ENCODE assay signal across 1 cellular context in genomic region chr3:57555738-57556458, GRCh38.
TF ChIP-seq lines count a peak whose summit lies in the region.

Gene PDE12 (plus strand): TSS chr3:57556274. CDS start chr3:57556380, 106 bp downstream.

TF ChIP-seq in HepG2, 621 proteins besides CTCF, POLR2A, EP300 and RAD21 (continued from another document and continues in another):
- TF ChIP-seq ZBTB39 (CRISPR knock-in tag; IDR thresholded peaks at IDR 0.05) (peak; percentile 48; the same call in 1 of the 2 replicates), ERF (CRISPR knock-in tag; IDR thresholded peaks at IDR 0.05) (peak; percentile 92), IKZF5 (CRISPR knock-in tag; IDR thresholded peaks at IDR 0.05) (peak; percentile 94), ZMAT3 (CRISPR knock-in tag; conservative IDR thresholded peaks at IDR 0.05) (no peak; the same call in 1 of the 2 replicates), ZBTB7A (CRISPR knock-in tag; IDR thresholded peaks at IDR 0.05) (no peak), ZGPAT (CRISPR knock-in tag; IDR thresholded peaks at IDR 0.05) (peak; percentile 97), BRCA1 (CRISPR knock-in tag; IDR thresholded peaks at IDR 0.05) (no peak), ZNF251 (CRISPR knock-in tag; IDR thresholded peaks at IDR 0.05) (0 out of 2 replicates have a peak, but pooled peaks have one; percentile 21), ZNF33A (CRISPR knock-in tag; IDR thresholded peaks at IDR 0.05; ENCODE audit: borderline replicate concordance) (no peak), JDP2 (CRISPR knock-in tag; IDR thresholded peaks at IDR 0.05; ENCODE audit: borderline replicate concordance) (peak; percentile 63), TBX3 (IDR thresholded peaks at IDR 0.05; ENCODE audit: borderline replicate concordance) (no peak; the same call in 1 of the 2 replicates), ZFP62 (CRISPR knock-in tag; IDR thresholded peaks at IDR 0.05) (no peak), ATF2 (CRISPR knock-in tag; IDR thresholded peaks at IDR 0.05) (peak; percentile 75; the same call in 1 of the 2 replicates), KDM5B (CRISPR knock-in tag; IDR thresholded peaks at IDR 0.05; ENCODE audit: borderline replicate concordance) (peak; percentile 74; the same call in 1 of the 2 replicates), TOPORS (CRISPR knock-in tag; IDR thresholded peaks at IDR 0.05) (peak; percentile 83), TFDP2 (CRISPR knock-in tag; IDR thresholded peaks at IDR 0.05) (peak; percentile 84), TOE1 (CRISPR knock-in tag; IDR thresholded peaks at IDR 0.05) (peak; percentile 47; the same call in 1 of the 2 replicates), IKZF1 (IDR thresholded peaks at IDR 0.05) (no peak), ZSCAN29 (CRISPR knock-in tag; conservative IDR thresholded peaks at IDR 0.05) (peak; percentile 94), ZNF350 (CRISPR knock-in tag; IDR thresholded peaks at IDR 0.05; ENCODE audit: borderline replicate concordance, low read depth) (peak; percentile 91), SIN3A (IDR thresholded peaks at IDR 0.05; ENCODE audit: borderline replicate concordance, low read depth, low read length) (peak; percentile 97), RXRA (CRISPR knock-in tag; IDR thresholded peaks at IDR 0.05) (peak; percentile 98), TEF (CRISPR knock-in tag; IDR thresholded peaks at IDR 0.05) (no peak; the same call in 1 of the 2 replicates), ZNF414 (CRISPR knock-in tag; IDR thresholded peaks at IDR 0.05) (peak; percentile 81; the same call in 1 of the 2 replicates), THAP7 (CRISPR knock-in tag; IDR thresholded peaks at IDR 0.05) (no peak), ZFP1 (CRISPR knock-in tag; IDR thresholded peaks at IDR 0.05) (no peak; the same call in none of the 2 replicates), PLSCR1 (CRISPR knock-in tag; IDR thresholded peaks at IDR 0.05; ENCODE audit: borderline replicate concordance) (peak; percentile 75; the same call in 1 of the 2 replicates), NR2C2 (CRISPR knock-in tag; IDR thresholded peaks at IDR 0.05; ENCODE audit: borderline replicate concordance) (peak; percentile 97), NR2F1 (CRISPR knock-in tag; IDR thresholded peaks at IDR 0.05) (peak; percentile 32 to 80; a peak in 2 of 4 replicates), KDM5A (IDR thresholded peaks at IDR 0.05; ENCODE audit: borderline replicate concordance, low read length) (peak; percentile 85), DNMT1 (CRISPR knock-in tag; IDR thresholded peaks at IDR 0.05) (no peak), KLF13 (CRISPR knock-in tag; IDR thresholded peaks at IDR 0.05) (no peak), PBX2 (CRISPR knock-in tag; IDR thresholded peaks at IDR 0.05) (no peak), SMAD3 (CRISPR knock-in tag; IDR thresholded peaks at IDR 0.05) (peak; percentile 30; the same call in 1 of the 2 replicates), ZC3H4 (CRISPR knock-in tag; IDR thresholded peaks at IDR 0.05; ENCODE audit: borderline replicate concordance) (no peak), ZNF556 (CRISPR knock-in tag; IDR thresholded peaks at IDR 0.05; ENCODE audit: borderline replicate concordance) (peak; percentile 70; the same call in 1 of the 2 replicates), GLI4 (CRISPR knock-in tag; IDR thresholded peaks at IDR 0.05; ENCODE audit: borderline replicate concordance) (no peak), SRSF1 (optimal IDR thresholded peaks at IDR 0.05; ENCODE audit: low read depth, low read length) (peak; percentile 89), TMF1 (CRISPR knock-in tag; IDR thresholded peaks at IDR 0.05; ENCODE audit: low read depth) (peak; percentile 96), NR0B2 (CRISPR knock-in tag; IDR thresholded peaks at IDR 0.05) (no peak; the same call in 1 of the 2 replicates), E2F5 (CRISPR knock-in tag; conservative IDR thresholded peaks at IDR 0.05) (peak; percentile 11; the same call in 1 of the 2 replicates), HNRNPLL (IDR thresholded peaks at IDR 0.05; ENCODE audit: low read depth, low read length, poor library complexity, severe bottlenecking) (peak; percentile 40), DDIT3 (CRISPR knock-in tag; IDR thresholded peaks at IDR 0.05) (no peak), PRPF4 (IDR thresholded peaks at IDR 0.05; ENCODE audit: low read depth, low read length, poor library complexity, severe bottlenecking) (no peak), ZNF317 (CRISPR knock-in tag; IDR thresholded peaks at IDR 0.05) (no peak; the same call in 1 of the 2 replicates), RFXAP (CRISPR knock-in tag; IDR thresholded peaks at IDR 0.05; ENCODE audit: borderline replicate concordance) (0 out of 2 replicates have a peak, but pooled peaks have one; percentile 18), SRF (IDR thresholded peaks at IDR 0.05; ENCODE audit: low read depth, low read length) (no peak), ZNF354B (CRISPR knock-in tag; IDR thresholded peaks at IDR 0.05) (peak; percentile 81; the same call in 1 of the 2 replicates), ZNF431 (CRISPR knock-in tag; IDR thresholded peaks at IDR 0.05; ENCODE audit: borderline replicate concordance, low read depth) (peak; percentile 60; the same call in 1 of the 2 replicates), ZNF784 (CRISPR knock-in tag; IDR thresholded peaks at IDR 0.05; ENCODE audit: borderline replicate concordance) (peak; percentile 71; the same call in 1 of the 2 replicates)
